1 cellular context compared by ENCODE assay signal in the genomic region with DNA sequence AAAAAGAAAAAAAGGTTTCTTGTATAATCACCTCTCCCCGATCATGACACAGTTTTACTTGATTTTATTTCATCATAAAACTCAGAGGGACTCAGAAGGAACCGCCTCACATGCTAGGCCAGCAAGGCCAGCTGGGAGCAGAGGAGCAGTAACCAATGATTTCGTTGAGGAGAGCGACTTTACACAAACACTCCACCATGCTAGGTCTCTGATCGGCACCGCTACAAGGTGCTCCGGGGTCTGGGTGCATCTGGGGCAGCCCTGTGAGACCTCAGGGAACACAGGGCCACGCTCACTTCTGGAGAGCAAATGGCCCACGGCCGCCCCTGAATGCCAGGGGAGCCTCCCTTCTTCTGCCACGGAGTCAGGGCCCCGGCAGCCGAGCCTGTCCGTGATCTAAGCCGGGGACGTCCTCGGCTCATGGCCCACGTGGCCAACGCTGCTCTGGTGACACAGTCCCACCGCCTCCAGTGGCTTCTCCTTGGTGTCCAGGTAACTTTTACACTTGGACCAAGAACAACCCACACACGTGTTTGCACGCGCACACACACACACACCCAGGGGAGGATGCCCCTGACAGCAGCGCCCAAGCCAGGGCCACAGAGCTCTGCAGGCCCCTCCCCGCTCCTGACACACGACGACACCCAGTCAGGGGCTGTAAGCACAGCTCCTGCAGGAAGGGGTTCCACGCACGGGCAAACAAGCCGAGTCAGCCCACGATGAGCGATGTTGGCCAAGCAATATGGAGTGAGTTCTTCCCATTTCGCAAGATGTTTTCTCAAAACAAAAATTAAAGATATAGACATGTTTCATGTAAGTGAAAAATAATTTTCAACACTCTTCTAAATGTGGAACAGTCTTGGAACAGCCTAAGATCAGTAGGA.
TF ChIP-seq lines count a peak whose summit lies in the region.

No MANE protein-coding gene starts in this region.

TF ChIP-seq in neural cell, 6 proteins besides CTCF, POLR2A, EP300 and RAD21 (continued from another document):
- TF ChIP-seq, protein P1, sequence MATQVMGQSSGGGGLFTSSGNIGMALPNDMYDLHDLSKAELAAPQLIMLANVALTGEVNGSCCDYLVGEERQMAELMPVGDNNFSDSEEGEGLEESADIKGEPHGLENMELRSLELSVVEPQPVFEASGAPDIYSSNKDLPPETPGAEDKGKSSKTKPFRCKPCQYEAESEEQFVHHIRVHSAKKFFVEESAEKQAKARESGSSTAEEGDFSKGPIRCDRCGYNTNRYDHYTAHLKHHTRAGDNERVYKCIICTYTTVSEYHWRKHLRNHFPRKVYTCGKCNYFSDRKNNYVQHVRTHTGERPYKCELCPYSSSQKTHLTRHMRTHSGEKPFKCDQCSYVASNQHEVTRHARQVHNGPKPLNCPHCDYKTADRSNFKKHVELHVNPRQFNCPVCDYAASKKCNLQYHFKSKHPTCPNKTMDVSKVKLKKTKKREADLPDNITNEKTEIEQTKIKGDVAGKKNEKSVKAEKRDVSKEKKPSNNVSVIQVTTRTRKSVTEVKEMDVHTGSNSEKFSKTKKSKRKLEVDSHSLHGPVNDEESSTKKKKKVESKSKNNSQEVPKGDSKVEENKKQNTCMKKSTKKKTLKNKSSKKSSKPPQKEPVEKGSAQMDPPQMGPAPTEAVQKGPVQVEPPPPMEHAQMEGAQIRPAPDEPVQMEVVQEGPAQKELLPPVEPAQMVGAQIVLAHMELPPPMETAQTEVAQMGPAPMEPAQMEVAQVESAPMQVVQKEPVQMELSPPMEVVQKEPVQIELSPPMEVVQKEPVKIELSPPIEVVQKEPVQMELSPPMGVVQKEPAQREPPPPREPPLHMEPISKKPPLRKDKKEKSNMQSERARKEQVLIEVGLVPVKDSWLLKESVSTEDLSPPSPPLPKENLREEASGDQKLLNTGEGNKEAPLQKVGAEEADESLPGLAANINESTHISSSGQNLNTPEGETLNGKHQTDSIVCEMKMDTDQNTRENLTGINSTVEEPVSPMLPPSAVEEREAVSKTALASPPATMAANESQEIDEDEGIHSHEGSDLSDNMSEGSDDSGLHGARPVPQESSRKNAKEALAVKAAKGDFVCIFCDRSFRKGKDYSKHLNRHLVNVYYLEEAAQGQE (IDR thresholded peaks at IDR 0.05; ENCODE audit: borderline replicate concordance), result no peak
TF ChIP-seq in neural cell: peak in this region for 0.
